3 cellular contexts compared by ENCODE assay signal in genomic region chr19:45576682-45577081, GRCh38.
A peak's percentile ranks its signal among the peaks of the same experiment; 100 is the strongest.
TF ChIP-seq lines count a peak whose summit lies in the region.

No MANE protein-coding gene starts in this region.

TF ChIP-seq in IMR-90, 13 proteins besides CTCF, POLR2A, EP300 and RAD21:
- TF ChIP-seq ELK1 (IDR thresholded peaks at IDR 0.05; ENCODE audit: borderline replicate concordance, low read depth, low read length), result no peak
- TF ChIP-seq MAFK (IDR thresholded peaks at IDR 0.05; ENCODE audit: low read depth, low read length), result no peak
- no peak for TF ChIP-seq BHLHE40 (IDR thresholded peaks at IDR 0.05; ENCODE audit: low read depth, low read length)
- no peak for TF ChIP-seq SMC3 (IDR thresholded peaks at IDR 0.05; ENCODE audit: low read depth, low read length)
- no peak for TF ChIP-seq FOS (IDR thresholded peaks at IDR 0.05; ENCODE audit: low read depth, low read length)
- no peak for TF ChIP-seq USF2 (IDR thresholded peaks at IDR 0.05; ENCODE audit: low read depth, low read length)
- TF ChIP-seq MXI1 (IDR thresholded peaks at IDR 0.05; ENCODE audit: borderline replicate concordance, low read depth, low read length), result no peak
- TF ChIP-seq NFE2L2 (IDR thresholded peaks at IDR 0.05; ENCODE audit: low read depth, low read length), result no peak
- no peak for TF ChIP-seq RCOR1 (IDR thresholded peaks at IDR 0.05; ENCODE audit: insufficient replicate concordance, low read length)
- no peak for TF ChIP-seq MAZ (IDR thresholded peaks at IDR 0.05; ENCODE audit: borderline replicate concordance, low read depth, low read length)
- TF ChIP-seq CEBPB (IDR thresholded peaks at IDR 0.05; ENCODE audit: low read depth, low read length), result no peak
- TF ChIP-seq RFX5 (IDR thresholded peaks at IDR 0.05; ENCODE audit: low read depth, low read length), result no peak
- no peak for TF ChIP-seq CHD1 (IDR thresholded peaks at IDR 0.05; ENCODE audit: low read depth, low read length)

TF ChIP-seq in K562, 482 proteins besides CTCF, POLR2A, EP300 and RAD21:
- TF ChIP-seq HDAC1 (IDR thresholded peaks at IDR 0.05), result no peak

TF ChIP-seq in HepG2, 621 proteins besides CTCF, POLR2A, EP300 and RAD21:
- TF ChIP-seq POLR2AphosphoS2 (IDR thresholded peaks at IDR 0.05; ENCODE audit: low read depth, low read length) (no peak), ZNF18 (CRISPR knock-in tag; IDR thresholded peaks at IDR 0.05; ENCODE audit: insufficient replicate concordance) (peak; percentile 43), HNRNPK (IDR thresholded peaks at IDR 0.05; ENCODE audit: low read depth, low read length, poor library complexity, severe bottlenecking) (no peak), ZFP62 (CRISPR knock-in tag; IDR thresholded peaks at IDR 0.05) (no peak)
